In the genomic region with DNA sequence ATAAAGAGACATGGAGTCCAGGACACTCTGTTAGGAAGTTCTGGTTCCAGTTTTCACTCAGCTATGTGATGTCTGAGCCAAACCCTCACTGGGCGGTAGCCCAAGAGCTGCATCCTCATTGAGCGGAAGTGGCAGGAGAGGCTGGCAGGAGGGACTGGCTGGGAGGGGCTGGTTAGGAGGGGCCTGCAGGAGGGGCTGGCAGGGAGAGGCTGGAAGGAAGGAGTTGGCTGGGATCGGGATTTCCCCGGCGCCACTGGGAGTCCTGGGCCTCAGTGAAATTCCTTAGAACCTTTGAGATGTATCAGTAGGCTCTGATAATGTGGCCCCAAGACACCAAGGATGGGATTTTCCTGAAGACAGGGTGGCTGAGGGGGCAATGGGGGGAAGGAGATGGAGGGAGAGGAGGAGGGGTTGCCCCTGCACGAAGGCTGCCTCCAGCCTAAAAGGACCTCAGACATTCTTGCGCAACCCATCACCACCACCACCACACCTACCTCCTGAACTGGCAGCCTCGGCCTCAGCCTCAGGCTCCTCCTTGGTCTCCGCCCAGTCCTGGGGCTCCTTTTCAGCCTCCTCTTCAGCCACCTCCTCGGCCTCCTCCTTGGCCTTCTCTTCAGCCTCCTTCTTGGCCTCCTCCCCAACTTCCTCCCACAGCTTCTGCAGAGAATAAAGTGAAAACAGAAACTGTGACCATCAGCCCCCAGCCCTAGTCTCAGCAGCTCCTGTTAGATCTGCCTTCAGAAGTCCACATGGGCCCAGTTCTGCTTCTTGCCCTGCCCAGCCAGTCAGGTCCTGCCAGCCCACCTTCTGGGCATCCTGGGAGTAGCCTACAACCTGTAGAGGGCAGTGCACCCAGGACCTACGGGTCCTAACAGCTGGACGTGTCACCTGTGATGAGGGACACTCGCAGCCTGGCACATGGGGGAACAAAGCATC, we compare ENCODE assay signal across 1 cellular context.
A peak's percentile ranks its signal among the peaks of the same experiment; 100 is the strongest.
TF ChIP-seq lines count a peak whose summit lies in the region.

No MANE protein-coding gene starts in this region.

TF ChIP-seq in HepG2, 621 proteins besides CTCF, POLR2A, EP300 and RAD21 (continued from another document and continues in another):
- TF ChIP-seq, protein P1, sequence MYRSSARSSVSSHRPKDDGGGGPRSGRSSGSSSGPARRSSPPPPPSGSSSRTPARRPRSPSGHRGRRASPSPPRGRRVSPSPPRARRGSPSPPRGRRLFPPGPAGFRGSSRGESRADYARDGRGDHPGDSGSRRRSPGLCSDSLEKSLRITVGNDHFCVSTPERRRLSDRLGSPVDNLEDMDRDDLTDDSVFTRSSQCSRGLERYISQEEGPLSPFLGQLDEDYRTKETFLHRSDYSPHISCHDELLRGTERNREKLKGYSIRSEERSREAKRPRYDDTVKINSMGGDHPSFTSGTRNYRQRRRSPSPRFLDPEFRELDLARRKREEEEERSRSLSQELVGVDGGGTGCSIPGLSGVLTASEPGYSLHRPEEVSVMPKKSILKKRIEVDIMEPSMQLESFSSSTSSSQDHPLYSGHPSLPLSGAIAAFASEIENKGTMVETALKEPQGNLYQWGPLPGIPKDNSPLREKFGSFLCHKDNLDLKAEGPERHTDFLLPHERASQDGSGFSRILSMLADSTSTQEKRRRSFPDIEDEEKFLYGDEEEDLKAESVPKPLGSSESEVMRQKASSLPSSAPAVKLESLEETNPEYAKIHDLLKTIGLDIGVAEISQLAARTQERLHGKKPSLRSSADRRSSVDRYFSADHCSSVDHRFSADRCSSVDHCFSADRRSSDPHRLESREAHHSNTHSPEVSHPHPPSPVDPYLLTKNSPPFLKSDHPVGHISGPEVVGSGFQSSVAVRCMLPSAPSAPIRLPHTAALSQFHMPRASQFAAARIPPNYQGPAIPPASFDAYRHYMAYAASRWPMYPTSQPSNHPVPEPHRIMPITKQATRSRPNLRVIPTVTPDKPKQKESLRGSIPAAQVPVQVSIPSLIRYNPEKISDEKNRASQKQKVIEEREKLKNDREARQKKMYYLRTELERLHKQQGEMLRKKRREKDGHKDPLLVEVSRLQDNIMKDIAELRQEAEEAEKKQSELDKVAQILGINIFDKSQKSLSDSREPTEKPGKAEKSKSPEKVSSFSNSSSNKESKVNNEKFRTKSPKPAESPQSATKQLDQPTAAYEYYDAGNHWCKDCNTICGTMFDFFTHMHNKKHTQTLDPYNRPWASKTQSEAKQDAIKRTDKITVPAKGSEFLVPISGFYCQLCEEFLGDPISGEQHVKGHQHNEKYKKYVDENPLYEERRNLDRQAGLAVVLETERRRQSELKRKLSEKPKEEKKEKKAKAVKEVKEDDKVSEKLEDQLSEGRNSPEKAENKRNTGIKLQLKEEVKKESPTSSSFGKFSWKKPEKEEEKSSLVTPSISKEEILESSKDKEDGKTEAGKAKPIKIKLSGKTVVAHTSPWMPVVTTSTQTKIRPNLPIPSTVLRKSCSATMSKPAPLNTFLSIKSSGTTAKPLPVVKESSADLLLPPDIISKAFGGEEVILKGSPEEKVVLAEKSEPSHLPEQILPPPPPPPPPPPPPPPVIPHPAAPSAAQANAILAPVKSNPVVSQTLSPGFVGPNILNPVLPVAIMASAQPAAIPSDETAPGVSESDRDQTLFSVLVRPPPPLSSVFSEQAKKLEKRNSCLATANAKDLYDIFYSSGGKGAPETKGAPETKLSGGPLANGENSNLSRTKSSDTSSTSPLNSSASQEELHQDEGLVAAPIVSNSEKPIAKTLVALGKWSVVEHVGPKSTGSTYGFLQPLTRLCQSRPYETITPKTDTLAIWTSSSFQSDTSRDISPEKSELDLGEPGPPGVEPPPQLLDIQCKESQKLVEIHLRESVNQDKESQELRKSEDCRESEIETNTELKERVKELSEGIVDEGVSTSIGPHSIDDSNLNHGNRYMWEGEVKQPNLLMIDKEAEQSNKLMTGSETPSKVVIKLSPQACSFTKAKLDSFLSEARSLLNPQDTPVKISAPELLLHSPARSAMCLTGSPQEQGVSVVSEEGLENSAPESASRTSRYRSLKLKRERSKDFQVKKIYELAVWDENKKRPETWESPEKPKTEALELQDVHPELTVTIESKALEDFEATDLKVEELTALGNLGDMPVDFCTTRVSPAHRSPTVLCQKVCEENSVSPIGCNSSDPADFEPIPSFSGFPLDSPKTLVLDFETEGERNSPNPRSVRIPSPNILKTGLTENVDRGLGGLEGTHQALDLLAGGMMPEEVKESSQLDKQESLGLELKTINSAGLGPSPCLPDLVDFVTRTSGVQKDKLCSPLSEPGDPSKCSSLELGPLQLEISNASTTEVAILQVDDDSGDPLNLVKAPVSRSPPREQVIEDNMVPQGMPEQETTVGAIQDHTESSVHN (CRISPR knock-in tag; IDR thresholded peaks at IDR 0.05): no peak
- TF ChIP-seq ZNF343 (CRISPR knock-in tag; IDR thresholded peaks at IDR 0.05): no peak
- TF ChIP-seq, protein P2, sequence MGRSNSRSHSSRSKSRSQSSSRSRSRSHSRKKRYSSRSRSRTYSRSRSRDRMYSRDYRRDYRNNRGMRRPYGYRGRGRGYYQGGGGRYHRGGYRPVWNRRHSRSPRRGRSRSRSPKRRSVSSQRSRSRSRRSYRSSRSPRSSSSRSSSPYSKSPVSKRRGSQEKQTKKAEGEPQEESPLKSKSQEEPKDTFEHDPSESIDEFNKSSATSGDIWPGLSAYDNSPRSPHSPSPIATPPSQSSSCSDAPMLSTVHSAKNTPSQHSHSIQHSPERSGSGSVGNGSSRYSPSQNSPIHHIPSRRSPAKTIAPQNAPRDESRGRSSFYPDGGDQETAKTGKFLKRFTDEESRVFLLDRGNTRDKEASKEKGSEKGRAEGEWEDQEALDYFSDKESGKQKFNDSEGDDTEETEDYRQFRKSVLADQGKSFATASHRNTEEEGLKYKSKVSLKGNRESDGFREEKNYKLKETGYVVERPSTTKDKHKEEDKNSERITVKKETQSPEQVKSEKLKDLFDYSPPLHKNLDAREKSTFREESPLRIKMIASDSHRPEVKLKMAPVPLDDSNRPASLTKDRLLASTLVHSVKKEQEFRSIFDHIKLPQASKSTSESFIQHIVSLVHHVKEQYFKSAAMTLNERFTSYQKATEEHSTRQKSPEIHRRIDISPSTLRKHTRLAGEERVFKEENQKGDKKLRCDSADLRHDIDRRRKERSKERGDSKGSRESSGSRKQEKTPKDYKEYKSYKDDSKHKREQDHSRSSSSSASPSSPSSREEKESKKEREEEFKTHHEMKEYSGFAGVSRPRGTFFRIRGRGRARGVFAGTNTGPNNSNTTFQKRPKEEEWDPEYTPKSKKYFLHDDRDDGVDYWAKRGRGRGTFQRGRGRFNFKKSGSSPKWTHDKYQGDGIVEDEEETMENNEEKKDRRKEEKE (IDR thresholded peaks at IDR 0.05): no peak
- no peak for TF ChIP-seq RARA (CRISPR knock-in tag; IDR thresholded peaks at IDR 0.05)
- TF ChIP-seq ZNF33A (CRISPR knock-in tag; IDR thresholded peaks at IDR 0.05; ENCODE audit: borderline replicate concordance): no peak
- TF ChIP-seq IRF2 (CRISPR knock-in tag; IDR thresholded peaks at IDR 0.05): no peak
- no peak for TF ChIP-seq EZH2 (conservative IDR thresholded peaks at IDR 0.05; ENCODE audit: low read depth, low read length)
- peak; percentile 5 for TF ChIP-seq TEAD3 (CRISPR knock-in tag; optimal IDR thresholded peaks at IDR 0.05; ENCODE audit: borderline replicate concordance)
- TF ChIP-seq LCORL (IDR thresholded peaks at IDR 0.05): no peak
- TF ChIP-seq LCORL (CRISPR knock-in tag; IDR thresholded peaks at IDR 0.05): no peak
- TF ChIP-seq, protein P3, sequence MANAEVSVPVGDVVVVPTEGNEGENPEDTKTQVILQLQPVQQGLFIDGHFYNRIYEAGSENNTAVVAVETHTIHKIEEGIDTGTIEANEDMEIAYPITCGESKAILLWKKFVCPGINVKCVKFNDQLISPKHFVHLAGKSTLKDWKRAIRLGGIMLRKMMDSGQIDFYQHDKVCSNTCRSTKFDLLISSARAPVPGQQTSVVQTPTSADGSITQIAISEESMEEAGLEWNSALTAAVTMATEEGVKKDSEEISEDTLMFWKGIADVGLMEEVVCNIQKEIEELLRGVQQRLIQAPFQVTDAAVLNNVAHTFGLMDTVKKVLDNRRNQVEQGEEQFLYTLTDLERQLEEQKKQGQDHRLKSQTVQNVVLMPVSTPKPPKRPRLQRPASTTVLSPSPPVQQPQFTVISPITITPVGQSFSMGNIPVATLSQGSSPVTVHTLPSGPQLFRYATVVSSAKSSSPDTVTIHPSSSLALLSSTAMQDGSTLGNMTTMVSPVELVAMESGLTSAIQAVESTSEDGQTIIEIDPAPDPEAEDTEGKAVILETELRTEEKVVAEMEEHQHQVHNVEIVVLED (CRISPR knock-in tag; IDR thresholded peaks at IDR 0.05; ENCODE audit: borderline replicate concordance): no peak
- no peak for TF ChIP-seq CHCHD3 (CRISPR knock-in tag; IDR thresholded peaks at IDR 0.05)
- TF ChIP-seq, protein P4, sequence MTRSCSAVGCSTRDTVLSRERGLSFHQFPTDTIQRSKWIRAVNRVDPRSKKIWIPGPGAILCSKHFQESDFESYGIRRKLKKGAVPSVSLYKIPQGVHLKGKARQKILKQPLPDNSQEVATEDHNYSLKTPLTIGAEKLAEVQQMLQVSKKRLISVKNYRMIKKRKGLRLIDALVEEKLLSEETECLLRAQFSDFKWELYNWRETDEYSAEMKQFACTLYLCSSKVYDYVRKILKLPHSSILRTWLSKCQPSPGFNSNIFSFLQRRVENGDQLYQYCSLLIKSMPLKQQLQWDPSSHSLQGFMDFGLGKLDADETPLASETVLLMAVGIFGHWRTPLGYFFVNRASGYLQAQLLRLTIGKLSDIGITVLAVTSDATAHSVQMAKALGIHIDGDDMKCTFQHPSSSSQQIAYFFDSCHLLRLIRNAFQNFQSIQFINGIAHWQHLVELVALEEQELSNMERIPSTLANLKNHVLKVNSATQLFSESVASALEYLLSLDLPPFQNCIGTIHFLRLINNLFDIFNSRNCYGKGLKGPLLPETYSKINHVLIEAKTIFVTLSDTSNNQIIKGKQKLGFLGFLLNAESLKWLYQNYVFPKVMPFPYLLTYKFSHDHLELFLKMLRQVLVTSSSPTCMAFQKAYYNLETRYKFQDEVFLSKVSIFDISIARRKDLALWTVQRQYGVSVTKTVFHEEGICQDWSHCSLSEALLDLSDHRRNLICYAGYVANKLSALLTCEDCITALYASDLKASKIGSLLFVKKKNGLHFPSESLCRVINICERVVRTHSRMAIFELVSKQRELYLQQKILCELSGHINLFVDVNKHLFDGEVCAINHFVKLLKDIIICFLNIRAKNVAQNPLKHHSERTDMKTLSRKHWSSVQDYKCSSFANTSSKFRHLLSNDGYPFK (CRISPR knock-in tag; IDR thresholded peaks at IDR 0.05; ENCODE audit: borderline replicate concordance): no peak
- no peak for TF ChIP-seq GATAD2A (CRISPR knock-in tag; IDR thresholded peaks at IDR 0.05)
- no peak for TF ChIP-seq PHB2 (IDR thresholded peaks at IDR 0.05; ENCODE audit: partially characterized antibody)
- no peak for TF ChIP-seq ZNF773 (CRISPR knock-in tag; IDR thresholded peaks at IDR 0.05; ENCODE audit: borderline replicate concordance)
- TF ChIP-seq AHR (CRISPR knock-in tag; IDR thresholded peaks at IDR 0.05): no peak
- TF ChIP-seq REXO4 (CRISPR knock-in tag; IDR thresholded peaks at IDR 0.05; ENCODE audit: borderline replicate concordance): no peak
- no peak for TF ChIP-seq SMAD1 (CRISPR knock-in tag; IDR thresholded peaks at IDR 0.05; ENCODE audit: borderline replicate concordance, low read depth)
- TF ChIP-seq, protein P5, sequence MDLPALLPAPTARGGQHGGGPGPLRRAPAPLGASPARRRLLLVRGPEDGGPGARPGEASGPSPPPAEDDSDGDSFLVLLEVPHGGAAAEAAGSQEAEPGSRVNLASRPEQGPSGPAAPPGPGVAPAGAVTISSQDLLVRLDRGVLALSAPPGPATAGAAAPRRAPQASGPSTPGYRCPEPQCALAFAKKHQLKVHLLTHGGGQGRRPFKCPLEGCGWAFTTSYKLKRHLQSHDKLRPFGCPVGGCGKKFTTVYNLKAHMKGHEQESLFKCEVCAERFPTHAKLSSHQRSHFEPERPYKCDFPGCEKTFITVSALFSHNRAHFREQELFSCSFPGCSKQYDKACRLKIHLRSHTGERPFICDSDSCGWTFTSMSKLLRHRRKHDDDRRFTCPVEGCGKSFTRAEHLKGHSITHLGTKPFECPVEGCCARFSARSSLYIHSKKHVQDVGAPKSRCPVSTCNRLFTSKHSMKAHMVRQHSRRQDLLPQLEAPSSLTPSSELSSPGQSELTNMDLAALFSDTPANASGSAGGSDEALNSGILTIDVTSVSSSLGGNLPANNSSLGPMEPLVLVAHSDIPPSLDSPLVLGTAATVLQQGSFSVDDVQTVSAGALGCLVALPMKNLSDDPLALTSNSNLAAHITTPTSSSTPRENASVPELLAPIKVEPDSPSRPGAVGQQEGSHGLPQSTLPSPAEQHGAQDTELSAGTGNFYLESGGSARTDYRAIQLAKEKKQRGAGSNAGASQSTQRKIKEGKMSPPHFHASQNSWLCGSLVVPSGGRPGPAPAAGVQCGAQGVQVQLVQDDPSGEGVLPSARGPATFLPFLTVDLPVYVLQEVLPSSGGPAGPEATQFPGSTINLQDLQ (CRISPR knock-in tag; IDR thresholded peaks at IDR 0.05): no peak
- no peak for TF ChIP-seq ZSCAN9 (CRISPR knock-in tag; IDR thresholded peaks at IDR 0.05; ENCODE audit: borderline replicate concordance)
- TF ChIP-seq NFIC (IDR thresholded peaks at IDR 0.05; ENCODE audit: low read length): no peak
- TF ChIP-seq ZSCAN29 (CRISPR knock-in tag; conservative IDR thresholded peaks at IDR 0.05): no peak
